In genomic region chr2:73293534-73294171, GRCh38 we compare ENCODE assay signal across 8 cellular contexts. TPM values are rescaled to one million over a fixed set of nuclear protein-coding genes. Genes with fewer than 3 reads are reported as not detected.
DNase-seq lines count a peak whose midpoint lies in the region; ATAC-seq and TF ChIP-seq lines count a peak whose summit lies in the region.

TSS of gene EGR4 (minus strand) at chr2:73293548. CDS start at chr2:73293317, 231 bp downstream.

- H3K9me3 ChIP-seq in liver (ENCODE audit: control insufficient read depth in 4 of 4, low read length in 3 of 4) = peaks cover 0 to 3% (median 0%) of the 10 kb centered on the region in 4 donors

- peak; percentile 72 for DNase-seq in ACHN
- DNase-seq in GM19238 (ENCODE audit: insufficient read length, low spot score) = peak; percentile 88
- peak; percentile 23 for DNase-seq in NCI-H446 treated with DMSO at 0.1 percent for 48 hours (lab: John Stamatoyannopoulos, UW)
- peak; percentile 93 for DNase-seq in activated CD4-positive, alpha-beta T cell treated with anti-CD3 and anti-CD28 coated beads for 48 hours
- DNase-seq in choroid plexus epithelial cell (ENCODE audit: low read depth) = peak; percentile 57
- DNase-seq in stimulated activated CD4-positive, alpha-beta T cell treated with anti-CD3 and anti-CD28 coated beads, TNF-alpha, amount 100 ng/mL, for 4 hours (ENCODE audit: low read depth in 3 of 3) = peak; percentile 70 to 83 (median 80)

- peaks cover 3 to 33% (median 14%) of the 10 kb centered on the region in 4 donors for H3K27me3 ChIP-seq in liver (ENCODE audit: control insufficient read depth in 4 of 4, insufficient read depth in 4 of 4, low read length in 3 of 4)

- peaks cover 6 to 17% (median 13%) of the 10 kb centered on the region in 4 donors for H3K4me1 ChIP-seq in liver (ENCODE audit: control insufficient read depth in 4 of 4, insufficient read depth in 4 of 4, low read length in 3 of 4)

- TF ChIP-seq CTCF in choroid plexus epithelial cell (conservative IDR thresholded peaks at IDR 0.05; ENCODE audit: low read depth, low read length) = no peak
- TF ChIP-seq CTCF in liver (IDR thresholded peaks at IDR 0.05; ENCODE audit: low read depth, low read length, missing input control) = no peak

- WGBS in liver = 3% methylated on average over 45 of the region's 45 CpGs

- in situ Hi-C loops in ACHN (cut with HindIII; ENCODE audit: low pct_ligation_motif_present, low pct_unique_long_range_greater_than_20kb, low sequenced_read_pairs) = no loop called here

- peak; percentile 88 for ATAC-seq in HG03342 (IDR thresholded peaks at IDR 0.05; ENCODE audit: unreplicated experiment)

- no peak within 1 kb of the TSS for H3K9ac ChIP-seq in liver (ENCODE audit: low read depth in 1 of 2, low read length in 2 of 2)

- TF ChIP-seq RAD21 in liver (IDR thresholded peaks at IDR 0.05) = no peak

- H3K36me3 ChIP-seq in liver (ENCODE audit: control insufficient read depth in 4 of 4, insufficient read depth in 3 of 4, low read depth in 1 of 4, low read length in 3 of 4) = no peaks in the 10 kb centered on the region

- H3K4me3 ChIP-seq in choroid plexus epithelial cell (ENCODE audit: low read depth, low read length) (peak within 1 kb of the TSS; percentile 51), liver (ENCODE audit: low read depth in 1 of 3, low read length in 3 of 3) (peak within 1 kb of the TSS; percentile 45 to 64 (median 52))

- no peak within 1 kb of the TSS for H3K27ac ChIP-seq in liver (ENCODE audit: low read depth in 1 of 2, low read length in 2 of 2)

TF ChIP-seq in liver, 16 proteins besides CTCF, POLR2A, EP300 and RAD21:
- TF ChIP-seq, protein P1, sequence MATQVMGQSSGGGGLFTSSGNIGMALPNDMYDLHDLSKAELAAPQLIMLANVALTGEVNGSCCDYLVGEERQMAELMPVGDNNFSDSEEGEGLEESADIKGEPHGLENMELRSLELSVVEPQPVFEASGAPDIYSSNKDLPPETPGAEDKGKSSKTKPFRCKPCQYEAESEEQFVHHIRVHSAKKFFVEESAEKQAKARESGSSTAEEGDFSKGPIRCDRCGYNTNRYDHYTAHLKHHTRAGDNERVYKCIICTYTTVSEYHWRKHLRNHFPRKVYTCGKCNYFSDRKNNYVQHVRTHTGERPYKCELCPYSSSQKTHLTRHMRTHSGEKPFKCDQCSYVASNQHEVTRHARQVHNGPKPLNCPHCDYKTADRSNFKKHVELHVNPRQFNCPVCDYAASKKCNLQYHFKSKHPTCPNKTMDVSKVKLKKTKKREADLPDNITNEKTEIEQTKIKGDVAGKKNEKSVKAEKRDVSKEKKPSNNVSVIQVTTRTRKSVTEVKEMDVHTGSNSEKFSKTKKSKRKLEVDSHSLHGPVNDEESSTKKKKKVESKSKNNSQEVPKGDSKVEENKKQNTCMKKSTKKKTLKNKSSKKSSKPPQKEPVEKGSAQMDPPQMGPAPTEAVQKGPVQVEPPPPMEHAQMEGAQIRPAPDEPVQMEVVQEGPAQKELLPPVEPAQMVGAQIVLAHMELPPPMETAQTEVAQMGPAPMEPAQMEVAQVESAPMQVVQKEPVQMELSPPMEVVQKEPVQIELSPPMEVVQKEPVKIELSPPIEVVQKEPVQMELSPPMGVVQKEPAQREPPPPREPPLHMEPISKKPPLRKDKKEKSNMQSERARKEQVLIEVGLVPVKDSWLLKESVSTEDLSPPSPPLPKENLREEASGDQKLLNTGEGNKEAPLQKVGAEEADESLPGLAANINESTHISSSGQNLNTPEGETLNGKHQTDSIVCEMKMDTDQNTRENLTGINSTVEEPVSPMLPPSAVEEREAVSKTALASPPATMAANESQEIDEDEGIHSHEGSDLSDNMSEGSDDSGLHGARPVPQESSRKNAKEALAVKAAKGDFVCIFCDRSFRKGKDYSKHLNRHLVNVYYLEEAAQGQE (IDR thresholded peaks at IDR 0.05) = no peak
- TF ChIP-seq TAF1 (conservative IDR thresholded peaks at IDR 0.05) (no peak), HNF4A (conservative IDR thresholded peaks at IDR 0.05) (no peak), ZBTB33 (IDR thresholded peaks at IDR 0.05) (no peak), SP1 (IDR thresholded peaks at IDR 0.05) (no peak), ATF3 (IDR thresholded peaks at IDR 0.05) (no peak), EGR1 (IDR thresholded peaks at IDR 0.05; ENCODE audit: low read depth in 2 of 2) (no peak), FOXA1 (IDR thresholded peaks at IDR 0.05) (no peak), NR2F2 (IDR thresholded peaks at IDR 0.05) (no peak)
TF ChIP-seq in liver: peak in this region for 0.

RNA-seq across cellular contexts. Expression of gene EGR4, which starts in this region (rescaled TPM):
- not detected for total RNA-seq in liver
- under 1 TPM in 1 of 2 donors, not detected in 1; 0.02 TPM for polyA plus RNA-seq in liver

Comparison
In these comparisons a context has a peak if more than half of its experiments do, and no peak if none do; other contexts are left out.
1. DNase-seq: peak in every context shown above with its lines; median percentile 93 in activated CD4-positive, alpha-beta T cell treated with anti-CD3 and anti-CD28 coated beads for 48 hours; 88 in GM19238; 80 in stimulated activated CD4-positive, alpha-beta T cell treated with anti-CD3 and anti-CD28 coated beads, TNF-alpha, amount 100 ng/mL, for 4 hours; 72 in ACHN; 57 in choroid plexus epithelial cell; 23 in NCI-H446 treated with DMSO at 0.1 percent for 48 hours.